Comparison of ENCODE assay signal across 26 cellular contexts in genomic region chr3:71124048-71124447, GRCh38.
"Had no signal": no experiment of that assay in that cellular context is flagged by ENCODE, and none has a peak within 500 bp of the region (broad histone marks: within the 10 kb centered on the region; RNA-seq: fewer than 3 reads in every experiment).

No MANE protein-coding gene starts in this region.

- H3K36me3 ChIP-seq: esophagus squamous epithelium, heart right ventricle, neural progenitor cell, prostate gland, right atrium auricular region, tibial nerve, upper lobe of left lung had no signal

- H3K9ac ChIP-seq: neural progenitor cell had no signal

- H3K4me3 ChIP-seq: coronary artery, esophagus squamous epithelium, heart right ventricle, lung, neural progenitor cell, prostate gland, right atrium auricular region, testis, tibial nerve, upper lobe of left lung had no signal

- H3K27ac ChIP-seq: heart right ventricle, neural progenitor cell, prostate gland, right atrium auricular region, tibial nerve, upper lobe of left lung had no signal

- DNase-seq: dermis blood vessel endothelial cell; effector memory CD4-positive, alpha-beta T cell; esophagus squamous epithelium; foreskin melanocyte; glutamatergic neuron; heart right ventricle; hippocampal formation; immature natural killer cell; islet precursor cell; mesenchymal stem cell; midbrain; naive thymus-derived CD4-positive, alpha-beta T cell; stimulated activated CD4-positive, alpha-beta T cell treated with anti-CD3 and anti-CD28 coated beads, Interleukin-2, amount 100 ng/mL, for 24 hours; stimulated activated CD4-positive, alpha-beta T cell treated with anti-CD3 and anti-CD28 coated beads, Interleukin-4, amount 100 ng/mL, for 24 hours; stimulated activated naive CD8-positive, alpha-beta T cell treated with anti-CD3 and anti-CD28 coated beads, Interleukin-15, Interleukin-2, amounts not matched to agents 100 U/mL and 50 U/mL, for 24 hours; substantia nigra; testis; upper lobe of left lung had no signal

- H3K4me1 ChIP-seq: neural progenitor cell had no signal

- H3K9me3 ChIP-seq: esophagus squamous epithelium, heart right ventricle, prostate gland, right atrium auricular region, testis, tibial nerve, upper lobe of left lung had no signal

- H3K27me3 ChIP-seq: esophagus squamous epithelium, heart right ventricle, neural progenitor cell, right atrium auricular region, testis, tibial nerve, upper lobe of left lung had no signal

- FAIRE-seq: endothelial cell of umbilical vein, urothelium cell line had no signal
